ENCODE assay signal across 16 cellular contexts in the genomic region with DNA sequence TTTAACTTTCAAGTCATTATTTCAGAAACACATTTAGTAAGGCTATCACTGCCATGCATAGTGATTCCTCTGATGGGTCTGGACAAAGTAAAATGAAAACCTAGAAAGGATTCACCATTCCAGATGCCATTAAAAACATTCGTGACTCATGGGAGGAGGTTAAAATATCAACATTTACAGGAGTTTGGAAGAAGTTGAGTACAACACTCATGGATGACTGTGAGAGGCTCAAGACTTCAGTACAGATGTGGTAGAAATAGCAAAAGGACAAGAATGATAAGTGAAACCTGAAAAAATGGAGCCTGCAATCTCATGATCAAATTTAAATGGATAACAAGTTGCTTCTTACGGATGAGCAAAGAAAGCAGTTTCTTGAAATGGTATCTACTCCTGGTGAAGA. TPM values are rescaled to one million over a fixed set of nuclear protein-coding genes. Genes with fewer than 3 reads are reported as not detected.
DNase-seq lines count a peak whose midpoint lies in the region; ATAC-seq, FAIRE-seq and TF ChIP-seq lines count a peak whose summit lies in the region.
"Had no signal": no experiment of that assay in that cellular context is flagged by ENCODE, and none has a peak within 500 bp of the region (broad histone marks: within the 10 kb centered on the region; RNA-seq: fewer than 3 reads in every experiment).

No MANE protein-coding gene starts in this region.

- peaks cover 11% of the 10 kb centered on the region for H3K9me3 Mint-ChIP-seq in astrocyte (ENCODE audit: unreplicated experiment)

- peaks cover 5% of the 10 kb centered on the region for H3K27me3 Mint-ChIP-seq in astrocyte (ENCODE audit: low read depth, unreplicated experiment)

- H2BK15ac ChIP-seq in IMR-90 (ENCODE audit: low read depth, low read length) (no peak overlapping the region), neuronal stem cell (ENCODE audit: low read length) (no peak overlapping the region)

- H2BK5ac ChIP-seq in IMR-90 (ENCODE audit: low read depth, low read length, poor library complexity, severe bottlenecking) (no peak overlapping the region), neuronal stem cell (ENCODE audit: low read length) (no peak overlapping the region)

- no peak overlapping the region; the same call in 1 of the 2 replicates for H3K4me2 ChIP-seq in IMR-90 (ENCODE audit: low read depth, low read length)
- H3K4me2 ChIP-seq in astrocyte (ENCODE audit: low read length) = no peak overlapping the region
- no peak overlapping the region for H3K4me2 ChIP-seq in osteoblast (ENCODE audit: insufficient read depth, low read length)
- no peak overlapping the region for H3K4me2 ChIP-seq in neuronal stem cell (ENCODE audit: insufficient read depth, low read length, poor library complexity, severe bottlenecking)

- no peak overlapping the region for H3K4me3 Mint-ChIP-seq in astrocyte (ENCODE audit: unreplicated experiment)
- H3K4me3 Mint-ChIP-seq: CD4-positive, alpha-beta memory T cell had no signal

- H3K56ac ChIP-seq in IMR-90 (ENCODE audit: extremely low read depth, insufficient read depth, low read length) = no peak overlapping the region

- H3K4ac ChIP-seq in IMR-90 (ENCODE audit: low read depth, low read length) = no peak overlapping the region
- no peak overlapping the region for H3K4ac ChIP-seq in neuronal stem cell (ENCODE audit: low read length)

- no peak overlapping the region for H2BK12ac ChIP-seq in neuronal stem cell (ENCODE audit: low read length)

- CTCF ChIA-PET in IMR-90 (lab: Yijun Ruan, JAX) = no interaction called here

- H2AK9ac ChIP-seq in IMR-90 (replicated peaks; ENCODE audit: low read depth, low read length, poor library complexity) = no peak overlapping the region

- no TSS peak for BruUV-seq in IMR-90 (replicated peaks; lab: Mats Ljungman, UMichigan)

- H3K79me2 ChIP-seq in astrocyte (ENCODE audit: insufficient read depth, low read length) (no peaks in the 10 kb centered on the region), osteoblast (ENCODE audit: insufficient read depth, low read length) (no peaks in the 10 kb centered on the region)

- no peak overlapping the region for H2BK20ac ChIP-seq in IMR-90 (ENCODE audit: low read depth, low read length)

- H3K4me1 Mint-ChIP-seq in astrocyte (ENCODE audit: low read depth, unreplicated experiment) = peaks cover 4% of the 10 kb centered on the region

- no peak overlapping the region for H3K27ac Mint-ChIP-seq in astrocyte (ENCODE audit: unreplicated experiment)
- H3K27ac Mint-ChIP-seq: CD4-positive, alpha-beta memory T cell had no signal

- no peaks in the 10 kb centered on the region for H3K27me3 ChIP-seq in IMR-90 (ENCODE audit: control insufficient read depth, insufficient read depth, low read length)
- H3K27me3 ChIP-seq in astrocyte (ENCODE audit: insufficient read depth, low read length) = no peaks in the 10 kb centered on the region
- no peaks in the 10 kb centered on the region for H3K27me3 ChIP-seq in osteoblast (ENCODE audit: insufficient read depth, low read length)
- no peaks in the 10 kb centered on the region for H3K27me3 ChIP-seq in prostate gland (replicated peaks; ENCODE audit: insufficient read depth)
- H3K27me3 ChIP-seq in neuronal stem cell (ENCODE audit: control insufficient read depth in 3 of 3, insufficient read depth in 3 of 3, low read depth in 1 of 3, low read length in 3 of 3) = no peaks in the 10 kb centered on the region
- H3K27me3 ChIP-seq: BE2C had no signal

- no peak overlapping the region for H3K18ac ChIP-seq in IMR-90 (ENCODE audit: low read depth, low read length)
- H3K18ac ChIP-seq in neuronal stem cell (ENCODE audit: low read length) = no peak overlapping the region

- no peak for TF ChIP-seq RAD21 in IMR-90 (IDR thresholded peaks at IDR 0.05; ENCODE audit: low read length)

- H4K91ac ChIP-seq in IMR-90 (ENCODE audit: insufficient read depth, low read depth, low read length) (no peak overlapping the region), neuronal stem cell (ENCODE audit: low read depth, low read length, poor library complexity) (no peak overlapping the region)

- H3K14ac ChIP-seq in IMR-90 (replicated peaks; ENCODE audit: low read depth, low read length) (no peak overlapping the region), neuronal stem cell (ENCODE audit: low read length) (no peak overlapping the region)

- no CpG with 5 or more reads among the region's 2 CpGs for WGBS in IMR-90 (ENCODE audit: extremely low coverage in 2 of 2, insufficient read length in 1 of 2), 2 experiments
- 93% methylated on average over 2 of the region's 2 CpGs for WGBS in prostate gland
- no CpG with 5 or more reads among the region's 2 CpGs for WGBS in neuronal stem cell (ENCODE audit: extremely low coverage in 2 of 2, insufficient read length in 2 of 2, insufficient replicate concordance in 1 of 2), 2 donors

- H3K27ac ChIP-seq in IMR-90 (ENCODE audit: insufficient read depth, low read length) (no peak overlapping the region), astrocyte (ENCODE audit: low read depth, low read length) (no peak overlapping the region), osteoblast (ENCODE audit: low read depth, low read length) (no peak overlapping the region), prostate gland (no peak overlapping the region), neuronal stem cell (replicated peaks; ENCODE audit: low read length) (no peak overlapping the region)
- H3K27ac ChIP-seq: A549, C4-2B had no signal

- no peak overlapping the region for H2AK5ac ChIP-seq in IMR-90 (ENCODE audit: low read depth, low read length)
- no peak overlapping the region for H2AK5ac ChIP-seq in neuronal stem cell (ENCODE audit: low read depth, low read length)

- in situ Hi-C loops in IMR-90 (cut with MboI; ENCODE audit: low sequenced_read_pairs) = no loop called here

- H3K36me3 Mint-ChIP-seq in astrocyte (ENCODE audit: low read depth, unreplicated experiment) = peaks cover 4% of the 10 kb centered on the region
- H3K36me3 Mint-ChIP-seq: CD4-positive, alpha-beta memory T cell had no signal

- intact Hi-C loops in IMR-90 (cut with micrococcal nuclease) = no loop called here
- intact Hi-C loops in prostate gland (cut with DNase I) = no loop called here

- H3K4me3 ChIP-seq in IMR-90 (ENCODE audit: insufficient read depth, low read depth, low read length) (no peak overlapping the region), astrocyte (ENCODE audit: insufficient read depth, low read depth, low read length) (no peak overlapping the region), osteoblast (ENCODE audit: insufficient read depth, low read length) (no peak overlapping the region), prostate gland (no peak overlapping the region), neuronal stem cell (ENCODE audit: low read length in 2 of 2) (no peak overlapping the region)
- H3K4me3 ChIP-seq: A549 had no signal

- TF ChIP-seq CTCF in IMR-90 (conservative IDR thresholded peaks at IDR 0.05; ENCODE audit: low read depth, low read length) (no peak), astrocyte (IDR thresholded peaks at IDR 0.05; ENCODE audit: insufficient read depth, low read depth, low read length) (no peak), osteoblast (IDR thresholded peaks at IDR 0.05; ENCODE audit: extremely low read depth, low read depth, low read length) (no peak), prostate gland (IDR thresholded peaks at IDR 0.05) (no peak), D721Med (IDR thresholded peaks at IDR 0.05; ENCODE audit: insufficient read depth, missing control alignments) (no peak)

- H3K36me3 ChIP-seq in IMR-90 (ENCODE audit: control insufficient read depth, insufficient read depth, low read length) = peaks cover 1% of the 10 kb centered on the region; the same call in 1 of the 2 replicates
- H3K36me3 ChIP-seq in astrocyte (ENCODE audit: insufficient read depth, low read length) = no peaks in the 10 kb centered on the region
- H3K36me3 ChIP-seq in osteoblast (ENCODE audit: insufficient read depth, low read length) = no peaks in the 10 kb centered on the region
- no peaks in the 10 kb centered on the region for H3K36me3 ChIP-seq in prostate gland
- H3K36me3 ChIP-seq in neuronal stem cell (replicated peaks in 1 of 2; ENCODE audit: control insufficient read depth in 2 of 2, insufficient read depth in 2 of 2, low read length in 2 of 2) = no peaks in the 10 kb centered on the region
- H3K36me3 ChIP-seq: BE2C had no signal

- peak; percentile 18 for DNase-seq in EL
- DNase-seq in IMR-90 = peak; percentile 52
- DNase-seq in astrocyte (ENCODE audit: low read depth) = no peak
- DNase-seq in osteoblast (ENCODE audit: insufficient read length, low spot score, missing footprints) = peak; percentile 52
- no peak for DNase-seq in prostate gland (ENCODE audit: low spot score)
- no peak for DNase-seq in D721Med (ENCODE audit: insufficient read length, low spot score)
- no peak for DNase-seq in neuronal stem cell (ENCODE audit: low spot score)
- DNase-seq in DMS 273 treated with DMSO at 0.1 percent for 48 hours (lab: John Stamatoyannopoulos, UW) = no peak
- DNase-seq: BE2C; CD4-positive, alpha-beta memory T cell; DMS79; GF-D8; KBM-7 had no signal

- H4K20me1 ChIP-seq in IMR-90 (ENCODE audit: insufficient read depth, low read length) (no peaks in the 10 kb centered on the region), astrocyte (ENCODE audit: insufficient read depth, low read length) (no peaks in the 10 kb centered on the region), osteoblast (ENCODE audit: insufficient read depth, low read length) (no peaks in the 10 kb centered on the region)

- no peak overlapping the region for H4K5ac ChIP-seq in IMR-90 (ENCODE audit: low read depth, low read length)

- TF ChIP-seq POLR2A in IMR-90 (IDR thresholded peaks at IDR 0.05; ENCODE audit: low read depth, low read length) = no peak
- TF ChIP-seq POLR2A in prostate gland (IDR thresholded peaks at IDR 0.05) = no peak

- peaks cover 3% of the 10 kb centered on the region for H3K9me3 ChIP-seq in IMR-90 (ENCODE audit: control insufficient read depth, insufficient read depth, low read length)
- H3K9me3 ChIP-seq in astrocyte (ENCODE audit: insufficient read depth, low read depth, low read length) = no peaks in the 10 kb centered on the region
- peaks cover 2% of the 10 kb centered on the region for H3K9me3 ChIP-seq in osteoblast (ENCODE audit: low read depth, low read length)
- no peaks in the 10 kb centered on the region for H3K9me3 ChIP-seq in prostate gland
- H3K9me3 ChIP-seq in neuronal stem cell (replicated peaks in 1 of 2; ENCODE audit: control insufficient read depth in 2 of 2, insufficient read depth in 1 of 2, low read depth in 1 of 2, low read length in 2 of 2) = peaks cover 0 to 13% of the 10 kb centered on the region in 2 donors
- H3K9me3 ChIP-seq: BE2C had no signal

- peak; percentile 14; the same call in 1 of the 2 replicates for ATAC-seq in IMR-90 (ENCODE audit: low read depth)
- ATAC-seq: A549 had no signal

- dilution Hi-C loops in IMR-90 (cut with HindIII; ENCODE audit: low sequenced_read_pairs, unreplicated experiment) = no loop called here

- H3K23ac ChIP-seq in IMR-90 (ENCODE audit: low read depth, low read length) (no peak overlapping the region), neuronal stem cell (ENCODE audit: low read depth, low read length, poor library complexity) (no peak overlapping the region)

- H3K4me1 ChIP-seq in IMR-90 (ENCODE audit: control insufficient read depth, insufficient read depth, low read length) (peaks cover 7% of the 10 kb centered on the region), astrocyte (ENCODE audit: insufficient read depth, low read length) (peaks cover 6% of the 10 kb centered on the region), osteoblast (ENCODE audit: insufficient read depth, low read length) (peaks cover 4% of the 10 kb centered on the region), prostate gland (replicated peaks) (no peaks in the 10 kb centered on the region), neuronal stem cell (ENCODE audit: control insufficient read depth in 2 of 2, insufficient read depth in 1 of 2, low read depth in 1 of 2, low read length in 2 of 2) (peaks cover 0 to 2% of the 10 kb centered on the region in 2 donors)
- H3K4me1 ChIP-seq: BE2C had no signal

- H2BK120ac ChIP-seq in IMR-90 (ENCODE audit: low read depth, low read length) (no peak overlapping the region), neuronal stem cell (ENCODE audit: low read depth, low read length) (no peak overlapping the region)

- POLR2A ChIA-PET in IMR-90 (lab: Charles Lee; ENCODE audit: unreplicated experiment) = no interaction called here

- peaks cover 3% of the 10 kb centered on the region; the same call in 1 of the 2 replicates for H3K9me1 ChIP-seq in IMR-90 (ENCODE audit: insufficient read depth, low read length)

- H2AFZ ChIP-seq in IMR-90 (replicated peaks; ENCODE audit: low read length, poor library complexity) (no peak overlapping the region), astrocyte (ENCODE audit: low read depth, low read length) (no peak overlapping the region), osteoblast (ENCODE audit: low read length) (no peak overlapping the region), neuronal stem cell (ENCODE audit: low read length) (no peak overlapping the region)

- H3K9ac ChIP-seq in IMR-90 (ENCODE audit: low read depth, low read length) = no peak overlapping the region
- H3K9ac ChIP-seq in astrocyte (ENCODE audit: low read length) = no peak overlapping the region
- no peak overlapping the region for H3K9ac ChIP-seq in neuronal stem cell (ENCODE audit: low read depth, low read length, poor library complexity)

- H3K79me1 ChIP-seq in IMR-90 (ENCODE audit: low read depth in 1 of 2, low read length in 2 of 2) (peaks cover 3 to 25% of the 10 kb centered on the region in 2 experiments; a peak in 3 of 4 replicates), neuronal stem cell (ENCODE audit: low read depth, low read length) (no peaks in the 10 kb centered on the region)

- FAIRE-seq in astrocyte (lab: Jason Lieb, UNC) = peak; percentile 23
- no peak for FAIRE-seq in D721Med (lab: Jason Lieb, UNC)
- FAIRE-seq: A549, H54 had no signal

- H4K8ac ChIP-seq in IMR-90 (ENCODE audit: low read depth in 2 of 2, low read length in 2 of 2) (no peak overlapping the region), neuronal stem cell (ENCODE audit: low read depth, low read length) (no peak overlapping the region)

RNA-seq across cellular contexts. Expression of a gene that starts 5.8 kb away (rescaled TPM):
- total RNA-seq in IMR-90 (2012; rRNA removed) (115 and 151 TPM in 2 replicates), astrocyte (44.7 and 48.4 TPM in 2 replicates), osteoblast (88.7 and 101 TPM in 2 replicates), prostate gland (10 to 100 TPM; 32.2 to 46.0 TPM)
- 69.4 and 80.4 TPM in 2 replicates for polyA plus RNA-seq in IMR-90 (2012; rRNA removed)
- 40.7 and 86.9 TPM in 2 replicates for polyA plus RNA-seq in IMR-90 (2012; cell fraction: cytosol; rRNA removed)
- polyA plus RNA-seq in IMR-90 (2012; cell fraction: nucleus; rRNA removed; ENCODE audit: low replicate concordance) = 10.9 and 32.1 TPM in 2 replicates
- 38.2 TPM for polyA plus RNA-seq in neuronal stem cell (2013, experiment 1 of 2)
- polyA plus RNA-seq in neuronal stem cell (2013, experiment 2 of 2) = 39.6 TPM

Comparison
In these comparisons a context has a peak if more than half of its experiments do, and no peak if none do; other contexts are left out.
1. DNase-seq: peak in EL (single experiment), IMR-90 (single experiment) and osteoblast (single experiment); none in astrocyte (single experiment), prostate gland (single experiment), D721Med (single experiment), neuronal stem cell (single experiment) and DMS 273 treated with DMSO at 0.1 percent for 48 hours (single experiment).